Comparison of ENCODE assay signal across 8 cellular contexts in genomic region chr9:75889577-75889976, GRCh38. TPM values are rescaled to one million over a fixed set of nuclear protein-coding genes. Genes with fewer than 3 reads are reported as not detected.
DNase-seq lines count a peak whose midpoint lies in the region; ATAC-seq and TF ChIP-seq lines count a peak whose summit lies in the region.

No MANE protein-coding gene starts in this region.

- DNase-seq in Right ventricle myocardium inferior (ENCODE audit: missing footprints) = no peak
- DNase-seq in cardiac septum (ENCODE audit: low spot score) = no peak
- no peak for DNase-seq in astrocyte of the cerebellum (ENCODE audit: low read depth)
- DNase-seq in left lung = peak in 1 of 2 donors; percentile 43
- DNase-seq in tibial artery = peak in 1 of 2 donors; percentile 30
- DNase-seq in KG1 (lab: John Stamatoyannopoulos, UW) = no peak
- DNase-seq in NOMO-1 (lab: John Stamatoyannopoulos, UW; ENCODE audit: unreplicated experiment in 2 of 2) = no peak

- H3K4me1 ChIP-seq in left lung (peaks cover 4 to 23% of the 10 kb centered on the region in 2 donors), tibial artery (peaks cover 0 to 27% (median 13%) of the 10 kb centered on the region in 4 donors)

- in situ Hi-C loops in astrocyte of the cerebellum (cut with HindIII; ENCODE audit: low sequenced_read_pairs) = no loop called here

- TF ChIP-seq CTCF in astrocyte of the cerebellum (IDR thresholded peaks at IDR 0.05; ENCODE audit: low read depth, low read length, missing control alignments) (no peak), left lung (IDR thresholded peaks at IDR 0.05) (no peak), tibial artery (IDR thresholded peaks at IDR 0.05) (no peak)

- H3K9me3 ChIP-seq in left lung (no peaks in the 10 kb centered on the region), tibial artery (no peaks in the 10 kb centered on the region)

- ATAC-seq in Right ventricle myocardium inferior (peak; percentile 2), left lung (peak; percentile 1), GM18861 (IDR thresholded peaks at IDR 0.05; ENCODE audit: unreplicated experiment) (no peak)

- H3K27ac ChIP-seq in left lung = peak overlapping the region; percentile 83 to 94
- H3K27ac ChIP-seq in tibial artery = peak overlapping the region; percentile 90 to 91

- intact Hi-C loops in Right ventricle myocardium inferior (cut with DNase I) (no loop called here), cardiac septum (cut with DNase I) (no loop called here), left lung (cut with DNase I) (no loop called here), tibial artery (cut with DNase I; ENCODE audit: low total_unique reads) (no loop called here)

- H3K36me3 ChIP-seq in left lung (no peaks in the 10 kb centered on the region), tibial artery (no peaks in the 10 kb centered on the region)

- H3K4me3 ChIP-seq in astrocyte of the cerebellum (ENCODE audit: low read depth, low read length) (peak overlapping the region; percentile 81), left lung (peak overlapping the region; percentile 72 to 87), tibial artery (peak overlapping the region; percentile 74 to 76)

- H3K27me3 ChIP-seq in left lung (peaks cover 0 to 35% of the 10 kb centered on the region in 2 donors), tibial artery (no peaks in the 10 kb centered on the region)

RNA-seq across cellular contexts. Expression of gene PCSK5, which starts 0.9 kb away (rescaled TPM):
- total RNA-seq in Right ventricle myocardium inferior = 4.5 TPM
- total RNA-seq in cardiac septum = 6.2 TPM
- 10 to 100 TPM; 18.7 to 20.3 TPM for total RNA-seq in left lung
